Comparison of ENCODE assay signal across 13 cellular contexts in the genomic region with DNA sequence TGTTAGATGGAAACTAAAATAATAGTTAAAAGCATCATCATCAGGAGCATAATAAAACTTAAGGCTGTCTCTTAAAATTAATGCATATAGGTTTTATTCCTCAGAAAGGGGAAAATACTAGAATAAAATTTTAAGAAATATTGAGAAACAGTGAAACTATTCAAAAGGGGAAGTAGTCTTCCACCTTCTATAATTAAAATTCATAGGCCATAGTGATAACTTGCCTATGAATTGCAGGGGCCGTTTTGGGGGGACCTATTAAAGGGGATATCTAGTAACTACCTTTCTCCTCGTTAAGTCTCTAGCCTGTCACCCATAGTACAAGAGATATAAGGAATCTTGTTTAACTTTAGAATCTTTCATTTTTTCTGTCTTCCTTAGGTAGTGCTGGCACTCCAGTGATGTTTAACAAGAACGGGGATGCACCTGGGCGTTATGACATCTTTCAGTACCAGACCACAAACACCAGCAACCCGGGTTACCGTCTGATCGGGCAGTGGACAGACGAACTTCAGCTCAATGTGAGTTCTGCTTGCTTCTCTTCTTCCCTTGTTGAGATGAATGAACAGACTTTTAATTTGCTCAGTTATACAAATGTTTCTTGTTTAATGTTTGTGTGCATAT.
DNase-seq lines count a peak whose midpoint lies in the region; ATAC-seq and TF ChIP-seq lines count a peak whose summit lies in the region.
"Had no signal": no experiment of that assay in that cellular context is flagged by ENCODE, and none has a peak within 500 bp of the region (broad histone marks: within the 10 kb centered on the region; RNA-seq: fewer than 3 reads in every experiment).

No MANE protein-coding gene starts in this region.

- no peak overlapping the region for H3K4me3 ChIP-seq in aorta (ENCODE audit: low read length in 2 of 2)

- POLR2A ChIA-PET in RWPE1 (lab: Yijun Ruan, JAX; ENCODE audit: low non-redundant PET): no interaction called here

- peak; percentile 91 for ATAC-seq in GM18870 (IDR thresholded peaks at IDR 0.05; ENCODE audit: unreplicated experiment)
- ATAC-seq in GM21515 (IDR thresholded peaks at IDR 0.05; ENCODE audit: unreplicated experiment): peak; percentile 97
- peak; percentile 75 for ATAC-seq in HG03066 (IDR thresholded peaks at IDR 0.05; ENCODE audit: low read depth, unreplicated experiment)
- ATAC-seq in aorta (ENCODE audit: low FRiP score): no peak
- ATAC-seq: activated CD8-positive, alpha-beta T cell treated with anti-CD3 and anti-CD28 coated beads, Interleukin-2, amount 10 ng/mL, durations not matched to agents 7 days and 5 days had no signal

- TF ChIP-seq CTCF in RWPE1 (conservative IDR thresholded peaks at IDR 0.05; ENCODE audit: low read depth): no peak

- DNase-seq in NOMO-1 treated with DMSO at 0.1 percent for 48 hours (lab: John Stamatoyannopoulos, UW; ENCODE audit: unreplicated experiment) (peak; percentile 64), aorta (no peak), RWPE1 (ENCODE audit: low spot score) (no peak), NCI-H526 (lab: John Stamatoyannopoulos, UW) (no peak)
- DNase-seq in stimulated activated CD4-positive, alpha-beta T cell treated with anti-CD3 and anti-CD28 coated beads, Interleukin-4, amount 100 ng/mL, for 24 hours: no peak
- DNase-seq: activated CD8-positive, alpha-beta T cell treated with anti-CD3 and anti-CD28 coated beads, Interleukin-2, amount 10 ng/mL, durations not matched to agents 7 days and 5 days; activated naive CD4-positive, alpha-beta T cell treated with Interleukin-2 at 50 U/mL for 16 hours; hypothalamus; NCI-H345; RPMI8226 had no signal

- H3K27me3 ChIP-seq in aorta (ENCODE audit: control insufficient read depth in 1 of 2, insufficient read depth in 2 of 2, low read length in 1 of 2): no peaks in the 10 kb centered on the region

- intact Hi-C loops in aorta (cut with DNase I): no loop called here

- 87 to 92% methylated on average over 8 of the region's 8 CpGs for WGBS in aorta, 2 donors

- H3K27ac ChIP-seq in aorta (ENCODE audit: low read depth in 1 of 2, low read length in 2 of 2) (no peak overlapping the region), RWPE1 (no peak overlapping the region)

- CTCF ChIA-PET in RWPE1 (lab: Yijun Ruan, JAX): no interaction called here

- no peaks in the 10 kb centered on the region for H3K9me3 ChIP-seq in aorta (ENCODE audit: control insufficient read depth, low read length)

- no peaks in the 10 kb centered on the region for H3K4me1 ChIP-seq in aorta (ENCODE audit: control insufficient read depth in 1 of 2, insufficient read depth in 2 of 2, low read length in 2 of 2)

- H3K36me3 ChIP-seq in aorta (ENCODE audit: control insufficient read depth in 1 of 2, insufficient read depth in 2 of 2, low read length in 1 of 2): no peaks in the 10 kb centered on the region
